ENCODE assay signal across 8 cellular contexts in genomic region chr2:239257511-239257937, GRCh38.
DNase-seq lines count a peak whose midpoint lies in the region; ATAC-seq, FAIRE-seq and TF ChIP-seq lines count a peak whose summit lies in the region.

No MANE protein-coding gene starts in this region.

- H3K4me1 ChIP-seq in H1 (replicated peaks in 1 of 4; ENCODE audit: control insufficient read depth in 3 of 4, insufficient read depth in 4 of 4, low read length in 3 of 4), result peaks cover 0 to 2% (median 0%) of the 10 kb centered on the region in 4 experiments; a peak in 4 of 7 replicates

- peak overlapping the region; percentile 13 for H3K4me3 Mint-ChIP-seq in activated T-cell treated with anti-CD3 and anti-CD28 coated beads, Interleukin-2, amount 50 U/mL, for 24 hours

- peak overlapping the region; percentile 93 for H3K27ac Mint-ChIP-seq in activated T-cell treated with anti-CD3 and anti-CD28 coated beads, Interleukin-2, amount 50 U/mL, for 24 hours

- no peak for TF ChIP-seq CTCF in H1 (IDR thresholded peaks at IDR 0.05; ENCODE audit: control extremely low read depth in 1 of 3, insufficient read depth in 1 of 3, low read depth in 1 of 3, low read length in 3 of 3)

- H3K27me3 Mint-ChIP-seq in activated T-cell treated with anti-CD3 and anti-CD28 coated beads, Interleukin-2, amount 50 U/mL, for 24 hours, result no peaks in the 10 kb centered on the region

- H2BK15ac ChIP-seq in H1 (ENCODE audit: low read length), result no peak overlapping the region

- no peaks in the 10 kb centered on the region for H3K36me3 Mint-ChIP-seq in activated T-cell treated with anti-CD3 and anti-CD28 coated beads, Interleukin-2, amount 50 U/mL, for 24 hours (ENCODE audit: low read depth)

- H2BK120ac ChIP-seq in H1 (replicated peaks; ENCODE audit: low read depth, low read length), result no peak overlapping the region

- DNase-seq in activated T-cell treated with anti-CD3 and anti-CD28 coated beads, Interleukin-2, amount 50 U/mL, for 24 hours, result peak; percentile 26
- no peak for DNase-seq in activated T-cell treated with anti-CD3 and anti-CD28 coated beads, Interleukin-2, amount 50 U/mL, for 48 hours
- peak; percentile 67 for DNase-seq in RKO (ENCODE audit: low spot score)
- no peak for DNase-seq in H1 (ENCODE audit: low read depth in 1 of 2, low spot score in 2 of 2)
- no peak for DNase-seq in stimulated activated naive CD8-positive, alpha-beta T cell treated with anti-CD3 and anti-CD28 coated beads, Interleukin-15, Interleukin-2, amounts not matched to agents 100 U/mL and 50 U/mL, for 24 hours
- DNase-seq in NCI-H1105 treated with DMSO at 0.1 percent for 48 hours (lab: John Stamatoyannopoulos, UW), result no peak
- no peak for DNase-seq in NCI-H2227 (lab: John Stamatoyannopoulos, UW; ENCODE audit: unreplicated experiment)

- H4K5ac ChIP-seq in H1 (ENCODE audit: insufficient read length, low read depth, low read length), result no peak overlapping the region

- H4K20me1 ChIP-seq in H1 (replicated peaks in 1 of 2; ENCODE audit: control insufficient read depth in 1 of 2, insufficient read depth in 2 of 2, low read length in 2 of 2), result peaks cover 11 to 15% of the 10 kb centered on the region in 2 experiments

- no peak for TF ChIP-seq EP300 in H1 (IDR thresholded peaks at IDR 0.05; ENCODE audit: borderline replicate concordance in 1 of 2, low read depth in 2 of 2, low read length in 2 of 2)

- H4K8ac ChIP-seq in H1 (ENCODE audit: extremely low read depth, insufficient read depth, low read length), result no peak overlapping the region

- H3K9ac ChIP-seq in H1 (replicated peaks in 1 of 4; ENCODE audit: extremely low read depth in 1 of 4, low read depth in 3 of 4, low read length in 3 of 4), result no peak overlapping the region

- H2BK12ac ChIP-seq in H1 (ENCODE audit: low read depth, low read length), result no peak overlapping the region

- H3K23ac ChIP-seq in H1 (ENCODE audit: insufficient read length), result no peak overlapping the region

- H3K36me3 ChIP-seq in H1 (ENCODE audit: control insufficient read depth in 2 of 4, insufficient read depth in 4 of 4, low read length in 3 of 4), result no peaks in the 10 kb centered on the region

- H3K9me3 ChIP-seq in H1 (ENCODE audit: insufficient read depth in 2 of 2, low read depth in 1 of 2, low read length in 1 of 2), result 0 out of 4 replicates have a peak, but pooled peaks cover 0 to 7% of the 10 kb centered on the region in 2 experiments

- no peak overlapping the region for H2BK20ac ChIP-seq in H1 (ENCODE audit: low read length)

- POLR2A ChIA-PET in H1 (lab: Charles Lee; ENCODE audit: partially characterized antibody), result no interaction called here

- no peak overlapping the region for H2BK5ac ChIP-seq in H1 (ENCODE audit: low read depth, low read length)

- CTCF ChIA-PET in H1 (lab: Charles Lee; ENCODE audit: partially characterized antibody), result no interaction called here

- peaks cover 92% of the 10 kb centered on the region for H3K4me1 Mint-ChIP-seq in activated T-cell treated with anti-CD3 and anti-CD28 coated beads, Interleukin-2, amount 50 U/mL, for 24 hours (ENCODE audit: low read depth)

- ATAC-seq in stimulated activated naive CD8-positive, alpha-beta T cell treated with anti-CD3 and anti-CD28 coated beads, Interleukin-15, Interleukin-2, amounts not matched to agents 100 U/mL and 50 U/mL, for 24 hours, result peak; percentile 61
- no peak for ATAC-seq in GM18870 (IDR thresholded peaks at IDR 0.05; ENCODE audit: unreplicated experiment)

- peaks cover 11% of the 10 kb centered on the region for H3K79me1 ChIP-seq in H1 (ENCODE audit: low read depth, low read length)

- H2AK5ac ChIP-seq in H1 (ENCODE audit: low read depth, low read length), result no peak overlapping the region

- H3K23me2 ChIP-seq in H1 (ENCODE audit: low read depth, low read length), result no peaks in the 10 kb centered on the region

- peaks cover 8% of the 10 kb centered on the region for H3K9me3 Mint-ChIP-seq in activated T-cell treated with anti-CD3 and anti-CD28 coated beads, Interleukin-2, amount 50 U/mL, for 24 hours

- FAIRE-seq in H1 (lab: Jason Lieb, UNC), result no peak

- H4K91ac ChIP-seq in H1 (replicated peaks; ENCODE audit: insufficient read length, low read length), result no peak overlapping the region

- no peak overlapping the region for H3K4ac ChIP-seq in H1 (replicated peaks; ENCODE audit: insufficient read length, low read depth, low read length)

- no peaks in the 10 kb centered on the region; a peak in 2 of 7 replicates for H3K27me3 ChIP-seq in H1 (replicated peaks in 1 of 4; ENCODE audit: control insufficient read depth in 3 of 4, extremely low read depth in 1 of 4, insufficient read depth in 3 of 4, low read length in 3 of 4)

- peaks cover 0 to 91% of the 10 kb centered on the region in 2 experiments; a peak in 2 of 4 replicates for H3K79me2 ChIP-seq in H1 (ENCODE audit: control insufficient read depth in 1 of 2, insufficient read depth in 2 of 2, low read length in 2 of 2)

- no peak overlapping the region for H3K4me3 ChIP-seq in H1 (ENCODE audit: extremely low read depth in 1 of 4, insufficient read depth in 2 of 4, low read depth in 3 of 4, low read length in 4 of 4)

- H3K56ac ChIP-seq in H1 (replicated peaks; ENCODE audit: insufficient read length, low read depth, low read length), result no peak overlapping the region

- no peak for TF ChIP-seq POLR2A in H1 (IDR thresholded peaks at IDR 0.05; ENCODE audit: control extremely low read depth in 1 of 2, low read depth in 2 of 2, low read length in 2 of 2)

- no peak overlapping the region for H3K14ac ChIP-seq in H1 (ENCODE audit: insufficient read length)

- no peak overlapping the region for H3K18ac ChIP-seq in H1 (ENCODE audit: extremely low read depth, low read length)

- no peak for TF ChIP-seq RAD21 in H1 (IDR thresholded peaks at IDR 0.05 in 1 of 2, conservative IDR thresholded peaks at IDR 0.05 in 1 of 2; ENCODE audit: low read depth in 2 of 2, low read length in 2 of 2)

- no peak overlapping the region for H2AFZ ChIP-seq in H1 (ENCODE audit: low read length)

- no peak overlapping the region for H3K4me2 ChIP-seq in H1 (ENCODE audit: insufficient read depth in 1 of 2, low read depth in 2 of 2, low read length in 2 of 2)

- H3K27ac ChIP-seq in H1 (ENCODE audit: low read depth, low read length), result no peak overlapping the region

TF ChIP-seq in H1, 55 proteins besides CTCF, POLR2A, EP300 and RAD21:
- TF ChIP-seq JUN (IDR thresholded peaks at IDR 0.05; ENCODE audit: low read depth, low read length), result 0 out of 2 replicates have a peak, but pooled peaks have one; percentile 4
- no peak for TF ChIP-seq BRCA1 (IDR thresholded peaks at IDR 0.05; ENCODE audit: low read depth, low read length)
- TF ChIP-seq EZH2 (IDR thresholded peaks at IDR 0.05; ENCODE audit: low read depth, low read length, severe bottlenecking), result no peak
- TF ChIP-seq RXRA (IDR thresholded peaks at IDR 0.05; ENCODE audit: insufficient read depth, low read depth, low read length), result no peak

Comparison
In these comparisons a context has a peak if more than half of its experiments do, and no peak if none do; other contexts are left out.
1. DNase-seq: peak in activated T-cell treated with anti-CD3 and anti-CD28 coated beads, Interleukin-2, amount 50 U/mL, for 24 hours (single experiment) and RKO (single experiment); none in activated T-cell treated with anti-CD3 and anti-CD28 coated beads, Interleukin-2, amount 50 U/mL, for 48 hours (0 of 2), H1 (0 of 2), stimulated activated naive CD8-positive, alpha-beta T cell treated with anti-CD3 and anti-CD28 coated beads, Interleukin-15, Interleukin-2, amounts not matched to agents 100 U/mL and 50 U/mL, for 24 hours (single experiment), NCI-H1105 treated with DMSO at 0.1 percent for 48 hours (single experiment) and NCI-H2227 (single experiment).